ENCODE assay signal across 8 cellular contexts in genomic region chr12:58337539-58337938, GRCh38.
A peak's percentile ranks its signal among the peaks of the same experiment; 100 is the strongest.
DNase-seq lines count a peak whose midpoint lies in the region; ATAC-seq, FAIRE-seq and TF ChIP-seq lines count a peak whose summit lies in the region.
"Not testable (repeated sequence)": the region's sequence is repeated elsewhere in the genome, so short reads cannot be mapped to it uniquely, and the experiment has no call there.

No MANE protein-coding gene starts in this region.

- H3K9ac ChIP-seq in K562 (ENCODE audit: insufficient read depth in 1 of 2, low read depth in 2 of 2, low read length in 2 of 2); smooth muscle cell (ENCODE audit: low read depth): not testable (repeated sequence)

- H3K27me3 Mint-ChIP-seq in Caco-2 (ENCODE audit: insufficient read depth, unreplicated experiment) = not testable (repeated sequence)

- not testable (repeated sequence) for TF ChIP-seq POLR2A in K562 (conservative IDR thresholded peaks at IDR 0.05)

- H3K36me3 Mint-ChIP-seq in Caco-2 (ENCODE audit: insufficient read depth, unreplicated experiment) = not testable (repeated sequence)

- TF ChIP-seq RAD21 in K562 (CRISPR knock-in tag; conservative IDR thresholded peaks at IDR 0.05 in 1 of 2, IDR thresholded peaks at IDR 0.05 in 1 of 2) = not testable (repeated sequence)

- TF ChIP-seq CTCF in Caco-2 (IDR thresholded peaks at IDR 0.05; ENCODE audit: insufficient read depth in 1 of 2, low read depth in 1 of 2, low read length in 1 of 2, severe bottlenecking in 1 of 2, unreplicated experiment in 1 of 2); K562 (IDR thresholded peaks at IDR 0.05 in 2 of 3, conservative IDR thresholded peaks at IDR 0.05 in 1 of 3; ENCODE audit: insufficient read depth in 2 of 3, low read depth in 1 of 3, low read length in 3 of 3); epithelial cell of esophagus (IDR thresholded peaks at IDR 0.05; ENCODE audit: insufficient read depth, low read depth, low read length, missing control alignments); smooth muscle cell (IDR thresholded peaks at IDR 0.05; ENCODE audit: borderline replicate concordance, insufficient read depth, poor library complexity, severe bottlenecking): not testable (repeated sequence)

- CTCF ChIA-PET in Caco-2 (lab: Charles Lee); K562 (lab: Yijun Ruan, JAX; ENCODE audit: low intra/inter-chr PET ratio): not testable (repeated sequence)

- WGBS in K562 (ENCODE audit: insufficient coverage, low coverage, missing lambda C conversion rate) = 0% methylated on average over 3 of the region's 3 CpGs
- WGBS in smooth muscle cell (ENCODE audit: low lambda C conversion rate) = 84% methylated on average over 3 of the region's 3 CpGs

- TF ChIP-seq EP300 in K562 (IDR thresholded peaks at IDR 0.05; ENCODE audit: low read length) = not testable (repeated sequence)

- POLR2A ChIA-PET in Caco-2 (lab: Charles Lee) (interaction anchor here (0.6 kb wide), 1 partner anchor 76 kb away, joined by 4 read pairs; no protein-coding TSS in a partner anchor), K562 (lab: Yijun Ruan, JAX) (interaction anchor here (1.0 kb wide), 1 partner anchor 35 kb away, joined by 3 read pairs; no protein-coding TSS in a partner anchor)

- in situ Hi-C loops in K562 (cut with MboI) = not testable (repeated sequence)

- peak; percentile 68 for ATAC-seq in GM18907 (IDR thresholded peaks at IDR 0.05; ENCODE audit: unreplicated experiment)
- peak; percentile 64 for ATAC-seq in HG02885 (IDR thresholded peaks at IDR 0.05; ENCODE audit: poor library complexity, unreplicated experiment)
- ATAC-seq in K562 = not testable (repeated sequence)

- intact Hi-C loops in Caco-2 (cut with micrococcal nuclease; ENCODE audit: unreplicated experiment); K562 (cut with micrococcal nuclease): not testable (repeated sequence)

- not testable (repeated sequence) for H3K4me3 Mint-ChIP-seq in Caco-2 (ENCODE audit: unreplicated experiment)

- H3K9me3 Mint-ChIP-seq in Caco-2 (ENCODE audit: unreplicated experiment) = peaks cover 32% of the 10 kb centered on the region

- peaks cover 11% of the 10 kb centered on the region for H3K4me1 ChIP-seq in Caco-2
- H3K4me1 ChIP-seq in K562 (replicated peaks in 1 of 2; ENCODE audit: control insufficient read depth in 2 of 2, insufficient read depth in 2 of 2, low read length in 2 of 2); smooth muscle cell (ENCODE audit: low read depth): not testable (repeated sequence)

- H3K36me3 ChIP-seq in Caco-2 (ENCODE audit: control insufficient read depth, insufficient read depth, low read length); K562 (ENCODE audit: control insufficient read depth, insufficient read depth, low read length); smooth muscle cell (ENCODE audit: low read depth): not testable (repeated sequence)

- H3K27ac Mint-ChIP-seq in Caco-2 (ENCODE audit: unreplicated experiment) = peak overlapping the region; percentile 76

- not testable (repeated sequence) for H4K20me1 ChIP-seq in K562 (replicated peaks; ENCODE audit: control insufficient read depth, insufficient read depth, low read length); smooth muscle cell (ENCODE audit: low read depth)

- H3K9me1 ChIP-seq in K562 (ENCODE audit: control insufficient read depth, insufficient read depth, low read length) = not testable (repeated sequence)

- H3K79me2 ChIP-seq in K562 (ENCODE audit: control insufficient read depth, insufficient read depth, low read length); smooth muscle cell (ENCODE audit: low read depth): not testable (repeated sequence)

- not testable (repeated sequence) for FAIRE-seq in K562 (lab: Jason Lieb, UNC)

- H3K4me1 Mint-ChIP-seq in Caco-2 (ENCODE audit: low read depth, unreplicated experiment) = not testable (repeated sequence)

- not testable (repeated sequence) for H3F3A ChIP-seq in smooth muscle cell (ENCODE audit: low read depth)

- not testable (repeated sequence) for H3K4me2 ChIP-seq in K562 (ENCODE audit: insufficient read depth, low read length); smooth muscle cell

- H3K27ac ChIP-seq in K562 (ENCODE audit: extremely low read depth, low read depth, low read length) = not testable (repeated sequence)
- H3K27ac ChIP-seq in smooth muscle cell (ENCODE audit: low read depth) = peak overlapping the region; percentile 70

- not testable (repeated sequence) for H2AFZ ChIP-seq in K562 (ENCODE audit: low read depth, low read length); smooth muscle cell (ENCODE audit: low read depth)

- not testable (repeated sequence) for BruUV-seq in Caco-2 (replicated peaks; lab: Mats Ljungman, UMichigan); K562 (replicated peaks; lab: Mats Ljungman, UMichigan)

- DNase-seq in Caco-2; K562 (ENCODE audit: extremely low read depth in 1 of 4, low spot score in 3 of 4); smooth muscle cell (lab: John Stamatoyannopoulos, UW; ENCODE audit: unreplicated experiment): not testable (repeated sequence)
- peak; percentile 77 for DNase-seq in MV-4-11 (lab: John Stamatoyannopoulos, UW)
- DNase-seq in epithelial cell of esophagus (ENCODE audit: low read depth) = peak; percentile 14
- DNase-seq in kidney tubule cell (ENCODE audit: low spot score) = peak; percentile 89

- not testable (repeated sequence) for H3K9me3 ChIP-seq in Caco-2; K562 (replicated peaks; ENCODE audit: control insufficient read depth, insufficient read depth, low read depth, low read length); smooth muscle cell (replicated peaks; ENCODE audit: low read depth)

- not testable (repeated sequence) for H3K27me3 ChIP-seq in Caco-2 (replicated peaks; ENCODE audit: control insufficient read depth, insufficient read depth, low read length); K562 (ENCODE audit: control insufficient read depth in 2 of 2, insufficient read depth in 2 of 2, low read length in 2 of 2); smooth muscle cell (ENCODE audit: low read depth)

- H3K4me3 ChIP-seq in Caco-2 (ENCODE audit: low read depth, low read length); K562; epithelial cell of esophagus (ENCODE audit: low read length); smooth muscle cell: not testable (repeated sequence)

TF ChIP-seq in K562, 482 proteins besides CTCF, POLR2A, EP300 and RAD21:
- TF ChIP-seq SPI1 (IDR thresholded peaks at IDR 0.05; ENCODE audit: borderline replicate concordance, low read depth, low read length) = 0 out of 2 replicates have a peak, but pooled peaks have one; percentile 24
